In the genomic region with DNA sequence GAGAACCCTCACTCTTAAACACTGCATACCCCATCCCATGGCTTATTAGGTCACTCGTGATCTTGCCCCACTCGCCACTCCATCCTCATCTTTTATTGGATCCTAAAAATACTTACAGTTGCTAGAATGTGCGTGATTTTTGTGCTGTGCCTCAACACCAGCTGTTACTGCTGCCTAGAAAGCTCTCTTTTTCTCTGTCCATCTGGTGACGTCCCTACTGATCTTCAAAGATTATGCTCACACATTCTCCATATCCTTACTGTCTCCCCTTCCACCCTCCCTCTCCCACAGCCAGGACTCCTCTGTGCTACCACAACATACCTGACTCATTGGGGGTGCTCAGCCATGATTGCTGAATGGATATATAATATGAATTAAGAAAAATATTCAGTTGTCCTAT, we compare ENCODE assay signal across 18 cellular contexts. TPM values are rescaled to one million over a fixed set of nuclear protein-coding genes. Genes with fewer than 3 reads are reported as not detected.
A peak's percentile ranks its signal among the peaks of the same experiment; 100 is the strongest.
DNase-seq lines count a peak whose midpoint lies in the region; ATAC-seq and TF ChIP-seq lines count a peak whose summit lies in the region.
"Had no signal": no experiment of that assay in that cellular context is flagged by ENCODE, and none has a peak within 500 bp of the region (broad histone marks: within the 10 kb centered on the region; RNA-seq: fewer than 3 reads in every experiment).

No MANE protein-coding gene starts in this region.

- peak overlapping the region; percentile 75 for H3K27ac Mint-ChIP-seq in HFFc6
- peak overlapping the region; percentile 97 for H3K27ac Mint-ChIP-seq in glutamatergic neuron (ENCODE audit: unreplicated experiment)
- H3K27ac Mint-ChIP-seq: CD4-positive, CD25-positive, alpha-beta regulatory T cell; neural progenitor cell had no signal

- TF ChIP-seq CTCF in HFFc6 (IDR thresholded peaks at IDR 0.05) (no peak), RWPE2 (IDR thresholded peaks at IDR 0.05; ENCODE audit: poor library complexity, severe bottlenecking) (no peak), glutamatergic neuron (IDR thresholded peaks at IDR 0.05; ENCODE audit: partially characterized antibody, unreplicated experiment) (no peak)

- H3K27ac ChIP-seq in ACC112 (ENCODE audit: low read depth, low read length) = peak overlapping the region; percentile 20
- H3K27ac ChIP-seq in RWPE2 (ENCODE audit: poor library complexity, severe bottlenecking) = peak overlapping the region; percentile 16
- H3K27ac ChIP-seq: left lung, neural progenitor cell, SK-N-MC, thoracic aorta had no signal

- H2AFZ ChIP-seq in ACC112 (ENCODE audit: low read length, unreplicated experiment) = no peak overlapping the region
- H2AFZ ChIP-seq: neural progenitor cell had no signal

- ATAC-seq in RWPE2 (ENCODE audit: low read depth) (no peak), GM21619 (IDR thresholded peaks at IDR 0.05; ENCODE audit: unreplicated experiment) (no peak), GM19035 (IDR thresholded peaks at IDR 0.05; ENCODE audit: unreplicated experiment) (no peak)

- H3K4me3 Mint-ChIP-seq in HFFc6 (peak overlapping the region; percentile 23; the same call in 1 of the 2 replicates), glutamatergic neuron (ENCODE audit: unreplicated experiment) (peak overlapping the region; percentile 84)
- H3K4me3 Mint-ChIP-seq: CD4-positive, CD25-positive, alpha-beta regulatory T cell; neural progenitor cell had no signal

- DNase-seq in HFFc6 = no peak
- DNase-seq in RWPE2 (ENCODE audit: low spot score) = no peak
- DNase-seq in glutamatergic neuron = no peak
- DNase-seq in Ammon's horn (ENCODE audit: low spot score) = no peak
- no peak for DNase-seq in activated CD8-positive, alpha-beta memory T cell treated with anti-CD3 and anti-CD28 coated beads, Interleukin-2, amount 50 U/mL, for 48 hours
- DNase-seq: activated gamma-delta T cell; CD4-positive, CD25-positive, alpha-beta regulatory T cell; cortex of kidney; HCEC 1CT; left lung; NCI-H2029 treated with DMSO at 0.1 percent for 48 hours; stimulated activated CD4-positive, alpha-beta T cell treated with anti-CD3 and anti-CD28 coated beads, Interleukin-1b, Interleukin-23, amount 100 ng/mL, for 48 hours had no signal

- no peaks in the 10 kb centered on the region for H3K27me3 ChIP-seq in ACC112 (ENCODE audit: insufficient read depth, low read length)
- no peaks in the 10 kb centered on the region for H3K27me3 ChIP-seq in RWPE2 (ENCODE audit: insufficient read depth, poor library complexity, severe bottlenecking)
- H3K27me3 ChIP-seq: left lung, neural progenitor cell had no signal

- H3K4me1 ChIP-seq in ACC112 (ENCODE audit: control insufficient read depth, insufficient read depth, low read length, unreplicated experiment) (peaks cover 91% of the 10 kb centered on the region), RWPE2 (ENCODE audit: insufficient read depth, poor library complexity, severe bottlenecking) (peaks cover 42% of the 10 kb centered on the region)

- H3K36me3 ChIP-seq in ACC112 (ENCODE audit: insufficient read depth, low read length) = 0 out of 2 replicates have a peak, but pooled peaks cover 6% of the 10 kb centered on the region
- peaks cover 6% of the 10 kb centered on the region; the same call in 1 of the 2 replicates for H3K36me3 ChIP-seq in RWPE2 (ENCODE audit: low read depth)
- H3K36me3 ChIP-seq: left lung, neural progenitor cell, thoracic aorta had no signal

- peaks cover 65% of the 10 kb centered on the region for H3K4me1 Mint-ChIP-seq in HFFc6 (ENCODE audit: low read depth)
- H3K4me1 Mint-ChIP-seq in glutamatergic neuron (ENCODE audit: low read depth, unreplicated experiment) = peaks cover 41% of the 10 kb centered on the region

- peaks cover 26% of the 10 kb centered on the region for H3K36me3 Mint-ChIP-seq in HFFc6 (ENCODE audit: low read depth)
- peaks cover 9% of the 10 kb centered on the region for H3K36me3 Mint-ChIP-seq in glutamatergic neuron (ENCODE audit: unreplicated experiment)

- H3K9me3 Mint-ChIP-seq in HFFc6 = peaks cover 14% of the 10 kb centered on the region
- no peaks in the 10 kb centered on the region for H3K9me3 Mint-ChIP-seq in glutamatergic neuron (ENCODE audit: unreplicated experiment)

- peaks cover 91% of the 10 kb centered on the region for H3K79me2 ChIP-seq in ACC112 (ENCODE audit: control insufficient read depth, insufficient read depth, low read length, unreplicated experiment)

- no peak overlapping the region for H3K4me3 ChIP-seq in ACC112 (ENCODE audit: low read depth, low read length)
- H3K4me3 ChIP-seq in RWPE2 (ENCODE audit: severe bottlenecking) = no peak overlapping the region
- H3K4me3 ChIP-seq: left lung, neural progenitor cell, SK-N-MC, thoracic aorta had no signal

- no peaks in the 10 kb centered on the region for H3K27me3 Mint-ChIP-seq in HFFc6 (ENCODE audit: insufficient read depth)
- H3K27me3 Mint-ChIP-seq in glutamatergic neuron (ENCODE audit: unreplicated experiment) = peaks cover 2% of the 10 kb centered on the region
- H3K27me3 Mint-ChIP-seq: CD4-positive, CD25-positive, alpha-beta regulatory T cell had no signal

- no peaks in the 10 kb centered on the region for H3K9me3 ChIP-seq in RWPE2 (ENCODE audit: severe bottlenecking)
- H3K9me3 ChIP-seq: left lung, thoracic aorta had no signal

RNA-seq across cellular contexts. Expression of a gene that starts 42.0 kb away (rescaled TPM):
- total RNA-seq in HFFc6 (2021; fragmentation: NEBNext Ultra II Directional; extraction: Animal tissue kit (Norgen Biotek cat#: 25700)) = 10 to 100 TPM; 54.5 to 90.0 (median 58.9) TPM
- total RNA-seq in glutamatergic neuron (ENCODE audit: unreplicated experiment) = 111 TPM
